Comparison of ENCODE assay signal across 20 cellular contexts in genomic region chr12:52018448-52019122, GRCh38.
DNase-seq lines count a peak whose midpoint lies in the region; ATAC-seq and TF ChIP-seq lines count a peak whose summit lies in the region.
"Had no signal": no experiment of that assay in that cellular context is flagged by ENCODE, and none has a peak within 500 bp of the region (broad histone marks: within the 10 kb centered on the region; RNA-seq: fewer than 3 reads in every experiment).

No MANE protein-coding gene starts in this region.

- no peaks in the 10 kb centered on the region for H3K9me3 Mint-ChIP-seq in nephron progenitor cell
- H3K9me3 Mint-ChIP-seq: neural crest cell had no signal

- H3K36me3 ChIP-seq in MM.1S (replicated peaks; ENCODE audit: insufficient read depth, low read length) = no peaks in the 10 kb centered on the region
- H3K36me3 ChIP-seq: gastrocnemius medialis, thoracic aorta had no signal

- DNase-seq in DMS53 (lab: John Stamatoyannopoulos, UW) (peak; percentile 88), NCI-H1436 (lab: John Stamatoyannopoulos, UW) (peak; percentile 65), SHP77 (lab: John Stamatoyannopoulos, UW) (peak; percentile 76 to 78), nephron progenitor cell (no peak), erythroblast (lab: John Stamatoyannopoulos, UW) (no peak), MM.1S (no peak)
- DNase-seq: activated CD4-positive, alpha-beta T cell treated with anti-CD3 and anti-CD28 coated beads for 48 hours; activated naive CD4-positive, alpha-beta T cell treated with anti-CD3 and anti-CD28 coated beads, Interleukin-2, amount 50 U/mL, for 16 hours; cortex of kidney; DMS 273 treated with DMSO at 0.1 percent for 48 hours; gastrocnemius medialis; GOT3; midbrain; NCI-H2029 treated with DMSO at 0.1 percent for 48 hours; stimulated activated CD4-positive, alpha-beta T cell treated with anti-CD3 and anti-CD28 coated beads, Interleukin-12 subunit alpha, Interleukin-12 subunit beta, amount 100 ng/mL, for 4 hours had no signal

- no peak overlapping the region for H3K9ac ChIP-seq in MM.1S (ENCODE audit: low read length)

- peaks cover 52% of the 10 kb centered on the region for H3K27me3 Mint-ChIP-seq in nephron progenitor cell (ENCODE audit: low read depth, poor library complexity)

- H3K9me3 ChIP-seq in MM.1S (replicated peaks; ENCODE audit: insufficient read depth, low read length) = no peaks in the 10 kb centered on the region
- H3K9me3 ChIP-seq: gastrocnemius medialis, thoracic aorta had no signal

- peak overlapping the region; percentile 51 for H3K27ac Mint-ChIP-seq in nephron progenitor cell

- H3K4me2 ChIP-seq in MM.1S (ENCODE audit: low read depth, low read length) = no peak overlapping the region

- no peak overlapping the region for H2AFZ ChIP-seq in MM.1S (ENCODE audit: low read length)

- peaks cover 12% of the 10 kb centered on the region for H3K36me3 Mint-ChIP-seq in nephron progenitor cell (ENCODE audit: low read depth)

- TF ChIP-seq CTCF in nephron progenitor cell (IDR thresholded peaks at IDR 0.05) = no peak
- no peak for TF ChIP-seq CTCF in MM.1S (IDR thresholded peaks at IDR 0.05; ENCODE audit: low read length)

- H3K79me2 ChIP-seq in MM.1S (ENCODE audit: low read length) = no peaks in the 10 kb centered on the region

- no peak overlapping the region for H3K4me3 Mint-ChIP-seq in nephron progenitor cell
- H3K4me3 Mint-ChIP-seq: neural crest cell had no signal

- peaks cover 77% of the 10 kb centered on the region for H3K27me3 ChIP-seq in MM.1S (replicated peaks; ENCODE audit: insufficient read depth, low read length)
- H3K27me3 ChIP-seq: gastrocnemius medialis had no signal

- no peaks in the 10 kb centered on the region for H3K4me1 ChIP-seq in MM.1S (ENCODE audit: low read length)

- no peaks in the 10 kb centered on the region for H3K9me2 ChIP-seq in MM.1S (replicated peaks; ENCODE audit: insufficient read depth, low read length)

- ATAC-seq in GM19035 (IDR thresholded peaks at IDR 0.05; ENCODE audit: unreplicated experiment) = no peak
- ATAC-seq: gastrocnemius medialis had no signal

- H3F3A ChIP-seq in MM.1S (ENCODE audit: insufficient read depth, low read length) = no peaks in the 10 kb centered on the region

- no peak overlapping the region for H3K27ac ChIP-seq in MM.1S (ENCODE audit: low read length)
- H3K27ac ChIP-seq: epithelial cell of prostate, gastrocnemius medialis, RWPE1, thoracic aorta had no signal

- no peak for TF ChIP-seq POLR2A in erythroblast (IDR thresholded peaks at IDR 0.05; ENCODE audit: low read length)

- H4K20me1 ChIP-seq in MM.1S (ENCODE audit: insufficient read depth, low read length) = no peaks in the 10 kb centered on the region

- no peak overlapping the region for H3K4me3 ChIP-seq in MM.1S (ENCODE audit: low read length)
- H3K4me3 ChIP-seq: gastrocnemius medialis, thoracic aorta had no signal

- H3K4me1 Mint-ChIP-seq in nephron progenitor cell = peaks cover 55% of the 10 kb centered on the region

Comparison
In these comparisons a context has a peak if more than half of its experiments do, and no peak if none do; other contexts are left out.
1. DNase-seq: peak in DMS53 (single experiment), NCI-H1436 (single experiment) and SHP77 (2 of 2); none in nephron progenitor cell (single experiment), erythroblast (0 of 2) and MM.1S (single experiment).